15 cellular contexts compared by ENCODE assay signal in genomic region chr16:48479319-48479718, GRCh38.
A peak's percentile ranks its signal among the peaks of the same experiment; 100 is the strongest.
DNase-seq lines count a peak whose midpoint lies in the region; ATAC-seq, FAIRE-seq and TF ChIP-seq lines count a peak whose summit lies in the region.
"Had no signal": no experiment of that assay in that cellular context is flagged by ENCODE, and none has a peak within 500 bp of the region (broad histone marks: within the 10 kb centered on the region; RNA-seq: fewer than 3 reads in every experiment).

No MANE protein-coding gene starts in this region.

- no peak for TF ChIP-seq EP300 in A549 (IDR thresholded peaks at IDR 0.05)

- TF ChIP-seq CTCF in A549 (IDR thresholded peaks at IDR 0.05), result no peak
- TF ChIP-seq CTCF in endodermal cell (conservative IDR thresholded peaks at IDR 0.05), result no peak

- H3K36me3 ChIP-seq in endodermal cell (ENCODE audit: control insufficient read depth, insufficient read depth, low read length) (no peaks in the 10 kb centered on the region), small intestine (ENCODE audit: control insufficient read depth in 2 of 2, insufficient read depth in 2 of 2, low read length in 2 of 2) (no peaks in the 10 kb centered on the region)

- no peaks in the 10 kb centered on the region for H3K27me3 Mint-ChIP-seq in endodermal cell (ENCODE audit: insufficient read depth)

- no peak overlapping the region for H3K27ac Mint-ChIP-seq in endodermal cell

- H3K9ac ChIP-seq in endodermal cell (ENCODE audit: extremely low read depth, low read length, poor library complexity, severe bottlenecking), result peak overlapping the region; percentile 13

- H3K9me3 ChIP-seq in A549, result no peaks in the 10 kb centered on the region; the same call in 2 of the 3 replicates
- peaks cover 5% of the 10 kb centered on the region for H3K9me3 ChIP-seq in endodermal cell (ENCODE audit: control insufficient read depth, low read length)
- no peaks in the 10 kb centered on the region for H3K9me3 ChIP-seq in small intestine (ENCODE audit: control insufficient read depth, low read depth)

- no peak for ATAC-seq in A549
- ATAC-seq: HCT116 had no signal

- TF ChIP-seq RAD21 in A549 (conservative IDR thresholded peaks at IDR 0.05 in 1 of 2, IDR thresholded peaks at IDR 0.05 in 1 of 2), result no peak

- H3K4me3 ChIP-seq in A549, result no peak overlapping the region
- H3K4me3 ChIP-seq in endodermal cell (ENCODE audit: low read length), result peak overlapping the region; percentile 64
- no peak overlapping the region for H3K4me3 ChIP-seq in small intestine (ENCODE audit: low read depth in 1 of 2, low read length in 2 of 2)

- no peak for DNase-seq in A549 (ENCODE audit: low read depth in 1 of 2, low spot score in 1 of 2)
- peak; percentile 62 for DNase-seq in D341Med (ENCODE audit: low spot score)
- peak; percentile 85 for DNase-seq in NCI-H82 (lab: John Stamatoyannopoulos, UW)
- DNase-seq in endodermal cell, result no peak
- no peak for DNase-seq in stimulated activated CD4-positive, alpha-beta T cell treated with anti-CD3 and anti-CD28 coated beads, Interleukin-2, amount 100 ng/mL, for 24 hours
- DNase-seq in small intestine, result no peak
- no peak for DNase-seq in ureter (ENCODE audit: low spot score)
- no peak for DNase-seq in middle frontal gyrus (ENCODE audit: extremely low spot score, low spot score)
- DNase-seq: Caco-2; CD8-positive, alpha-beta memory T cell; DMS53; GF-D8 had no signal

- peaks cover 19% of the 10 kb centered on the region; the same call in 2 of the 3 replicates for H3K4me1 ChIP-seq in A549
- peaks cover 2% of the 10 kb centered on the region for H3K4me1 ChIP-seq in endodermal cell (ENCODE audit: control insufficient read depth, insufficient read depth, low read length)
- H3K4me1 ChIP-seq in small intestine (ENCODE audit: control insufficient read depth in 2 of 2, insufficient read depth in 1 of 2, low read depth in 1 of 2, low read length in 1 of 2), result no peaks in the 10 kb centered on the region

- no peak overlapping the region for H3K4me3 Mint-ChIP-seq in endodermal cell
- H3K4me3 Mint-ChIP-seq: CD14-positive monocyte; CD8-positive, alpha-beta memory T cell had no signal

- H3K36me3 Mint-ChIP-seq in endodermal cell (ENCODE audit: low read depth), result peaks cover 2% of the 10 kb centered on the region
- H3K36me3 Mint-ChIP-seq: CD14-positive monocyte had no signal

- peaks cover 28% of the 10 kb centered on the region for H3K9me3 Mint-ChIP-seq in endodermal cell

- H3K27me3 ChIP-seq in endodermal cell (ENCODE audit: control insufficient read depth, insufficient read depth, low read length, poor library complexity, severe bottlenecking) (no peaks in the 10 kb centered on the region), small intestine (ENCODE audit: control insufficient read depth in 2 of 2, insufficient read depth in 2 of 2, low read length in 2 of 2) (no peaks in the 10 kb centered on the region)

- CTCF ChIA-PET in A549 (lab: Yijun Ruan, JAX), result no interaction called here

- FAIRE-seq in A549 (lab: Jason Lieb, UNC), result no peak
- no peak for FAIRE-seq in small intestine (lab: Jason Lieb, UNC)
- FAIRE-seq: HTR-8/SVneo had no signal

- H3K4me1 Mint-ChIP-seq in endodermal cell, result peaks cover 13% of the 10 kb centered on the region
- H3K4me1 Mint-ChIP-seq: CD8-positive, alpha-beta memory T cell had no signal

- no peak for TF ChIP-seq POLR2A in A549 (IDR thresholded peaks at IDR 0.05; ENCODE audit: low read length)

- WGBS in A549 (ENCODE audit: missing lambda C conversion rate), result 93% methylated on average over 3 of the region's 3 CpGs
- 63 to 93% methylated on average over 2 to 3 of the region's 3 CpGs for whole genome bisulfite sequencing in endodermal cell (ENCODE audit: insufficient coverage in 1 of 2, insufficient read length in 1 of 2), 2 experiments
- WGBS in small intestine, 3 donors, result 78 to 85% (median 79%) methylated on average over 3 of the region's 3 CpGs

- H3K27ac ChIP-seq in A549, result no peak overlapping the region; a peak in 1 of 6 replicates
- no peak overlapping the region for H3K27ac ChIP-seq in endodermal cell (ENCODE audit: low read depth, low read length)
- no peak overlapping the region for H3K27ac ChIP-seq in small intestine (ENCODE audit: low read depth in 1 of 2, low read length in 1 of 2)

- POLR2A ChIA-PET in A549 (lab: Yijun Ruan, JAX), result no interaction called here

- peak overlapping the region; percentile 64; the same call in 2 of the 3 replicates for H3K4me2 ChIP-seq in A549

TF ChIP-seq in A549, 52 proteins besides CTCF, POLR2A, EP300 and RAD21:
- TF ChIP-seq GATA3 (IDR thresholded peaks at IDR 0.05; ENCODE audit: borderline replicate concordance), result no peak
- no peak for TF ChIP-seq NFE2L2 (conservative IDR thresholded peaks at IDR 0.05; ENCODE audit: low read length)
- TF ChIP-seq ESRRA (IDR thresholded peaks at IDR 0.05; ENCODE audit: borderline replicate concordance, low read length), result no peak
- no peak for TF ChIP-seq NR3C1 (IDR thresholded peaks at IDR 0.05)
- no peak for TF ChIP-seq KDM5A (IDR thresholded peaks at IDR 0.05)
- TF ChIP-seq BCL3 (IDR thresholded peaks at IDR 0.05), result no peak
- no peak for TF ChIP-seq PHF8 (IDR thresholded peaks at IDR 0.05; ENCODE audit: borderline replicate concordance, low read depth)
- no peak for TF ChIP-seq FOSB (CRISPR knock-in tag; IDR thresholded peaks at IDR 0.05)
- no peak for TF ChIP-seq HMGXB4 (CRISPR knock-in tag; IDR thresholded peaks at IDR 0.05; ENCODE audit: borderline replicate concordance)
- TF ChIP-seq HOXB5 (CRISPR knock-in tag; IDR thresholded peaks at IDR 0.05), result no peak

Comparison
In these comparisons a context has a peak if more than half of its experiments do, and no peak if none do; other contexts are left out.
1. DNase-seq: peak in D341Med (single experiment) and NCI-H82 (single experiment); none in A549 (0 of 2), endodermal cell (single experiment), stimulated activated CD4-positive, alpha-beta T cell treated with anti-CD3 and anti-CD28 coated beads, Interleukin-2, amount 100 ng/mL, for 24 hours (0 of 2), small intestine (single experiment), ureter (single experiment) and middle frontal gyrus (single experiment).